Comparison of ENCODE assay signal across 8 cellular contexts in genomic region chr11:121451982-121452608, GRCh38. TPM values are rescaled to one million over a fixed set of nuclear protein-coding genes. Genes with fewer than 3 reads are reported as not detected.
A peak's percentile ranks its signal among the peaks of the same experiment; 100 is the strongest.
DNase-seq lines count a peak whose midpoint lies in the region; ATAC-seq and TF ChIP-seq lines count a peak whose summit lies in the region.

SORL1 (plus strand) TSS chr11:121452314; CDS start chr11:121452332, 18 bp downstream.

- TF ChIP-seq CTCF in A673 (conservative IDR thresholded peaks at IDR 0.05; ENCODE audit: low read depth, low read length) (peak; percentile 59), epithelial cell of proximal tubule (conservative IDR thresholded peaks at IDR 0.05; ENCODE audit: low read depth, low read length) (peak; percentile 56)

- intact Hi-C loops in A673 (cut with micrococcal nuclease; ENCODE audit: unreplicated experiment): loop anchor here (5.0 kb wide), 1 partner anchor 140 kb away; no protein-coding TSS in a partner anchor

- peak; percentile 62 for TF ChIP-seq POLR2A in GM15510 (IDR thresholded peaks at IDR 0.05; ENCODE audit: borderline replicate concordance, extremely low read depth, insufficient read length)

- no peaks in the 10 kb centered on the region for H3K4me1 ChIP-seq in A673 (ENCODE audit: insufficient read depth, low read length, poor library complexity, severe bottlenecking)
- peaks cover 21 to 23% of the 10 kb centered on the region in 2 donors for H3K4me1 ChIP-seq in mucosa of rectum (ENCODE audit: control insufficient read depth in 2 of 2, insufficient read depth in 2 of 2, low read length in 2 of 2)

- peak within 1 kb of the TSS; percentile 88 to 92 for H3K4me3 Mint-ChIP-seq in stimulated activated naive B cell treated with anti-CD40 and anti-IgM and Interleukin-4, amounts not matched to agents 10 μg/mL and 1 μg/mL and 100 μg/mL, for 72 hours

- peak; percentile 54 for ATAC-seq in HG03045 (IDR thresholded peaks at IDR 0.05; ENCODE audit: unreplicated experiment)
- peak; percentile 62 to 67 for ATAC-seq in stimulated activated naive B cell treated with anti-CD40 and anti-IgM and Interleukin-4, amounts not matched to agents 10 μg/mL and 1 μg/mL and 100 μg/mL, for 72 hours (replicated peaks)

- DNase-seq in A673 (ENCODE audit: low spot score) (peak; percentile 76), NCI-H345 (lab: John Stamatoyannopoulos, UW) (peak; percentile 71), activated T-cell treated with anti-CD3 and anti-CD28 coated beads for 48 hours (ENCODE audit: low read depth) (peak; percentile 78), epithelial cell of proximal tubule (ENCODE audit: low read depth) (no peak)
- DNase-seq in stimulated activated naive B cell treated with anti-CD40 and anti-IgM and Interleukin-4, amounts not matched to agents 10 μg/mL and 1 μg/mL and 100 μg/mL, for 72 hours: peak; percentile 62

- POLR2A ChIA-PET in A673 (lab: Charles Lee; ENCODE audit: low non-redundant PET): no interaction called here

- CTCF ChIA-PET in A673 (lab: Charles Lee): interaction anchor here (0.6 kb wide), 1 partner anchor 1128 kb away, joined by 3 read pairs; no protein-coding TSS in a partner anchor

- peak within 1 kb of the TSS; percentile 96 for H3K27ac Mint-ChIP-seq in stimulated activated naive B cell treated with anti-CD40 and anti-IgM and Interleukin-4, amounts not matched to agents 10 μg/mL and 1 μg/mL and 100 μg/mL, for 72 hours

- H3K9ac ChIP-seq in mucosa of rectum (ENCODE audit: low read depth in 1 of 2, low read length in 2 of 2): peak within 1 kb of the TSS; percentile 74 to 80

- no TSS peak for BruUV-seq in A673 (replicated peaks; lab: Mats Ljungman, UMichigan)

- H3K27ac ChIP-seq in A673 (ENCODE audit: low read depth, low read length, poor library complexity, severe bottlenecking) (no peak within 1 kb of the TSS), mucosa of rectum (ENCODE audit: low read depth in 2 of 2, low read length in 2 of 2) (peak within 1 kb of the TSS; percentile 86 to 93)

- H3K9me3 Mint-ChIP-seq in stimulated activated naive B cell treated with anti-CD40 and anti-IgM and Interleukin-4, amounts not matched to agents 10 μg/mL and 1 μg/mL and 100 μg/mL, for 72 hours: peaks cover 0 to 1% of the 10 kb centered on the region in 2 donors

- peaks cover 42% of the 10 kb centered on the region for H3K27me3 ChIP-seq in A673 (replicated peaks; ENCODE audit: insufficient read depth, low read depth, low read length, poor library complexity)
- no peaks in the 10 kb centered on the region for H3K27me3 ChIP-seq in mucosa of rectum (ENCODE audit: control insufficient read depth in 2 of 2, insufficient read depth in 2 of 2, low read length in 2 of 2)

- no peaks in the 10 kb centered on the region for H3K27me3 Mint-ChIP-seq in stimulated activated naive B cell treated with anti-CD40 and anti-IgM and Interleukin-4, amounts not matched to agents 10 μg/mL and 1 μg/mL and 100 μg/mL, for 72 hours

- H3K4me1 Mint-ChIP-seq in stimulated activated naive B cell treated with anti-CD40 and anti-IgM and Interleukin-4, amounts not matched to agents 10 μg/mL and 1 μg/mL and 100 μg/mL, for 72 hours: peaks cover 67 to 92% of the 10 kb centered on the region in 2 donors

- H3K36me3 ChIP-seq in A673 (ENCODE audit: insufficient read depth, low read length, poor library complexity, severe bottlenecking) (no peaks in the 10 kb centered on the region), mucosa of rectum (ENCODE audit: control insufficient read depth in 2 of 2, insufficient read depth in 2 of 2, low read length in 2 of 2) (peaks cover 0 to 2% of the 10 kb centered on the region in 2 donors)

- H3K36me3 Mint-ChIP-seq in stimulated activated naive B cell treated with anti-CD40 and anti-IgM and Interleukin-4, amounts not matched to agents 10 μg/mL and 1 μg/mL and 100 μg/mL, for 72 hours: peaks cover 6 to 8% of the 10 kb centered on the region in 2 donors

- H3K9me3 ChIP-seq in A673 (ENCODE audit: low read depth, low read length, poor library complexity, severe bottlenecking) (no peaks in the 10 kb centered on the region), mucosa of rectum (ENCODE audit: control insufficient read depth in 2 of 2, low read length in 2 of 2) (no peaks in the 10 kb centered on the region)

- H3K4me3 ChIP-seq in A673 (ENCODE audit: low read depth, low read length, poor library complexity, severe bottlenecking): peak within 1 kb of the TSS; percentile 62
- peak within 1 kb of the TSS; percentile 62 for H3K4me3 ChIP-seq in epithelial cell of proximal tubule (ENCODE audit: low read depth, low read length)
- H3K4me3 ChIP-seq in mucosa of rectum (ENCODE audit: low read length in 2 of 2): peak within 1 kb of the TSS; percentile 83 to 89

RNA-seq across cellular contexts. Expression of gene SORL1, which starts in this region (rescaled TPM):
- 0.95 and 1.2 TPM in 2 replicates for total RNA-seq in A673 (2021)
- total RNA-seq in epithelial cell of proximal tubule: 1.5 and 7.8 TPM in 2 replicates
